12 cellular contexts compared by ENCODE assay signal in the genomic region with DNA sequence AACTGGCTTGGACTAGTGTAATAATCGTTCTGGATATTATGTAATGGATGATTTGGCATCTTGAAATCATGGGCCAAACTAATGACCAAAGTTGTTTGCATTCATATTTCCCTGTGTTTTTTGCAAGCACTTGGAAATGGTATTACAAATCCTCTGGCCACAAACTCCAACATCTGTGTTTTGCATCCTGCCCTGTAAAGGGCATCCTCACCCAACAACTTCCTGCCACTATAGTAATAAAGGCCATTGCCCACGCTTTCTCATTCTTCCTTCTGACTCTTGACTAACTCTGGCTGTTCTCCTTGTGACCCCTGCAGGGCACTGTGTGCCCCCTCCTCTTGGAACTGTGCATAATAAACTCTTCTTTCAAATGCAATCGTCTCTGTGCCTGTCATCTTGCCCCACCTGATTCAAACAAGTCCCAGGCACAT. TPM values are rescaled to one million over a fixed set of nuclear protein-coding genes. Genes with fewer than 3 reads are reported as not detected.
A peak's percentile ranks its signal among the peaks of the same experiment; 100 is the strongest.
DNase-seq lines count a peak whose midpoint lies in the region; ATAC-seq and TF ChIP-seq lines count a peak whose summit lies in the region.
"Had no signal": no experiment of that assay in that cellular context is flagged by ENCODE, and none has a peak within 500 bp of the region (broad histone marks: within the 10 kb centered on the region; RNA-seq: fewer than 3 reads in every experiment).

No MANE protein-coding gene starts in this region.

- no peaks in the 10 kb centered on the region for H3K4me1 ChIP-seq in CD4-positive, alpha-beta memory T cell (ENCODE audit: insufficient read depth, low read length)

- intact Hi-C loops in CD4-positive, alpha-beta memory T cell (cut with micrococcal nuclease): no loop called here

- DNase-seq in activated naive CD4-positive, alpha-beta T cell treated with anti-CD3 and anti-CD28 coated beads, Interleukin-2, amount 50 U/mL, for 72 hours (ENCODE audit: low spot score in 2 of 2): no peak
- DNase-seq in activated naive CD4-positive, alpha-beta T cell treated with anti-CD3 and anti-CD28 coated beads, Interleukin-2, amount 10 ng/mL, durations not matched to agents 7 days and 5 days: no peak
- DNase-seq in SKM-1 treated with dmso at 0.1 percent for 144 hours (lab: John Stamatoyannopoulos, UW; ENCODE audit: unreplicated experiment) (peak; percentile 47), fibroblast of the aortic adventitia (ENCODE audit: low read depth) (peak; percentile 53), GM10266 (ENCODE audit: extremely low spot score) (no peak)
- peak in 1 of 2 donors; percentile 18 for DNase-seq in stimulated activated naive CD8-positive, alpha-beta T cell treated with anti-CD3 and anti-CD28 coated beads, Interleukin-15, amount 100 ng/mL, for 72 hours
- no peak for DNase-seq in CD4-positive, alpha-beta memory T cell
- DNase-seq: effector memory CD8-positive, alpha-beta T cell; NCI-H2107 had no signal

- H3K27ac Mint-ChIP-seq in activated naive CD4-positive, alpha-beta T cell treated with anti-CD3 and anti-CD28 coated beads, Interleukin-2, amount 50 U/mL, for 72 hours: peak overlapping the region in 1 of 2 donors; percentile 46
- no peak overlapping the region for H3K27ac Mint-ChIP-seq in activated naive CD4-positive, alpha-beta T cell treated with anti-CD3 and anti-CD28 coated beads, Interleukin-2, amount 10 ng/mL, durations not matched to agents 7 days and 5 days
- H3K27ac Mint-ChIP-seq in stimulated activated naive CD8-positive, alpha-beta T cell treated with anti-CD3 and anti-CD28 coated beads, Interleukin-15, amount 100 ng/mL, for 72 hours: no peak overlapping the region
- H3K27ac Mint-ChIP-seq in CD4-positive, alpha-beta memory T cell: peak overlapping the region in 1 of 7 donors; percentile 72
- H3K27ac Mint-ChIP-seq: B cell; effector memory CD8-positive, alpha-beta T cell had no signal

- TF ChIP-seq CTCF in fibroblast of the aortic adventitia (IDR thresholded peaks at IDR 0.05; ENCODE audit: insufficient read depth, low read length) (no peak), GM10266 (IDR thresholded peaks at IDR 0.05; ENCODE audit: control insufficient read depth, insufficient read depth, low read depth, missing control alignments) (no peak)

- no peaks in the 10 kb centered on the region for H3K36me3 Mint-ChIP-seq in activated naive CD4-positive, alpha-beta T cell treated with anti-CD3 and anti-CD28 coated beads, Interleukin-2, amount 50 U/mL, for 72 hours
- H3K36me3 Mint-ChIP-seq in activated naive CD4-positive, alpha-beta T cell treated with anti-CD3 and anti-CD28 coated beads, Interleukin-2, amount 10 ng/mL, durations not matched to agents 7 days and 5 days: no peaks in the 10 kb centered on the region
- H3K36me3 Mint-ChIP-seq in CD4-positive, alpha-beta memory T cell: no peaks in the 10 kb centered on the region

- H3K27me3 Mint-ChIP-seq in activated naive CD4-positive, alpha-beta T cell treated with anti-CD3 and anti-CD28 coated beads, Interleukin-2, amount 10 ng/mL, durations not matched to agents 7 days and 5 days: peaks cover 4% of the 10 kb centered on the region
- H3K27me3 Mint-ChIP-seq in stimulated activated naive CD8-positive, alpha-beta T cell treated with anti-CD3 and anti-CD28 coated beads, Interleukin-15, amount 100 ng/mL, for 72 hours: peaks cover 42% of the 10 kb centered on the region
- peaks cover 17 to 24% of the 10 kb centered on the region in 2 donors for H3K27me3 Mint-ChIP-seq in CD4-positive, alpha-beta memory T cell

- no peak overlapping the region for H3K4me3 ChIP-seq in fibroblast of the aortic adventitia (ENCODE audit: low read depth, low read length)
- no peak overlapping the region for H3K4me3 ChIP-seq in CD4-positive, alpha-beta memory T cell (ENCODE audit: low read length in 2 of 2)

- H3K27ac ChIP-seq in CD4-positive, alpha-beta memory T cell (ENCODE audit: low read depth, low read length): no peak overlapping the region
- H3K27ac ChIP-seq: parathyroid adenoma had no signal

- ATAC-seq in activated naive CD4-positive, alpha-beta T cell treated with anti-CD3 and anti-CD28 coated beads, Interleukin-2, amount 50 U/mL, for 72 hours: peak; percentile 73 to 76
- peak; percentile 82 for ATAC-seq in stimulated activated naive CD8-positive, alpha-beta T cell treated with anti-CD3 and anti-CD28 coated beads, Interleukin-15, amount 100 ng/mL, for 72 hours
- no peak for ATAC-seq in HG03280 (IDR thresholded peaks at IDR 0.05; ENCODE audit: unreplicated experiment)
- ATAC-seq: effector memory CD8-positive, alpha-beta T cell had no signal

- H3K27me3 ChIP-seq in CD4-positive, alpha-beta memory T cell (ENCODE audit: insufficient read depth, low read length): no peaks in the 10 kb centered on the region

- no peaks in the 10 kb centered on the region for H3K36me3 ChIP-seq in CD4-positive, alpha-beta memory T cell (ENCODE audit: insufficient read depth, low read length)

- H3K4me1 Mint-ChIP-seq in activated naive CD4-positive, alpha-beta T cell treated with anti-CD3 and anti-CD28 coated beads, Interleukin-2, amount 10 ng/mL, durations not matched to agents 7 days and 5 days: peaks cover 2% of the 10 kb centered on the region
- peaks cover 11% of the 10 kb centered on the region for H3K4me1 Mint-ChIP-seq in stimulated activated naive CD8-positive, alpha-beta T cell treated with anti-CD3 and anti-CD28 coated beads, Interleukin-15, amount 100 ng/mL, for 72 hours
- H3K4me1 Mint-ChIP-seq in CD4-positive, alpha-beta memory T cell: peaks cover 0 to 4% (median 1%) of the 10 kb centered on the region in 4 donors

- no peak overlapping the region for H3K4me3 Mint-ChIP-seq in activated naive CD4-positive, alpha-beta T cell treated with anti-CD3 and anti-CD28 coated beads, Interleukin-2, amount 10 ng/mL, durations not matched to agents 7 days and 5 days
- no peak overlapping the region for H3K4me3 Mint-ChIP-seq in stimulated activated naive CD8-positive, alpha-beta T cell treated with anti-CD3 and anti-CD28 coated beads, Interleukin-15, amount 100 ng/mL, for 72 hours
- H3K4me3 Mint-ChIP-seq in CD4-positive, alpha-beta memory T cell: no peak overlapping the region
- H3K4me3 Mint-ChIP-seq: B cell; effector memory CD8-positive, alpha-beta T cell had no signal

- POLR2A ChIA-PET in CD4-positive, alpha-beta memory T cell (lab: Charles Lee; ENCODE audit: partially characterized antibody): no interaction called here

- no peaks in the 10 kb centered on the region for H3K9me3 Mint-ChIP-seq in activated naive CD4-positive, alpha-beta T cell treated with anti-CD3 and anti-CD28 coated beads, Interleukin-2, amount 50 U/mL, for 72 hours
- H3K9me3 Mint-ChIP-seq in activated naive CD4-positive, alpha-beta T cell treated with anti-CD3 and anti-CD28 coated beads, Interleukin-2, amount 10 ng/mL, durations not matched to agents 7 days and 5 days: no peaks in the 10 kb centered on the region
- no peaks in the 10 kb centered on the region for H3K9me3 Mint-ChIP-seq in stimulated activated naive CD8-positive, alpha-beta T cell treated with anti-CD3 and anti-CD28 coated beads, Interleukin-15, amount 100 ng/mL, for 72 hours
- peaks cover 0 to 2% (median 0%) of the 10 kb centered on the region in 8 donors for H3K9me3 Mint-ChIP-seq in CD4-positive, alpha-beta memory T cell
- H3K9me3 Mint-ChIP-seq: effector memory CD8-positive, alpha-beta T cell had no signal

- no peaks in the 10 kb centered on the region for H3K9me3 ChIP-seq in CD4-positive, alpha-beta memory T cell (ENCODE audit: control insufficient read depth in 1 of 2, low read length in 2 of 2)

- CTCF ChIA-PET in activated naive CD4-positive, alpha-beta T cell treated with anti-CD3 and anti-CD28 coated beads, Interleukin-2, amount 10 ng/mL, durations not matched to agents 7 days and 5 days (lab: Charles Lee): no interaction called here
- CTCF ChIA-PET in CD4-positive, alpha-beta memory T cell (lab: Charles Lee; ENCODE audit: partially characterized antibody): interaction anchor here (2.1 kb wide), 1 partner anchor 18 kb away, joined by 5 read pairs; no protein-coding TSS in a partner anchor

RNA-seq across cellular contexts. Expression of a gene that starts 25.4 kb away (rescaled TPM):
- total RNA-seq in activated naive CD4-positive, alpha-beta T cell treated with anti-CD3 and anti-CD28 coated beads, Interleukin-2, amount 50 U/mL, for 72 hours: 100 to 1,000 TPM in 1 of 2 donors, 10 to 100 TPM in 1; 87.1 to 166 TPM
- total RNA-seq in fibroblast of the aortic adventitia (ENCODE audit: low replicate concordance): 67.1 and 72.8 TPM in 2 replicates
- total RNA-seq in CD4-positive, alpha-beta memory T cell: 10 to 100 TPM; 65.7 to 68.1 TPM
- 100 to 1,000 TPM; 127 to 152 TPM for polyA plus RNA-seq in CD4-positive, alpha-beta memory T cell

Comparison
In these comparisons a context has a peak if more than half of its experiments do, and no peak if none do; other contexts are left out.
1. DNase-seq: peak in SKM-1 treated with dmso at 0.1 percent for 144 hours (single experiment) and fibroblast of the aortic adventitia (single experiment); none in activated naive CD4-positive, alpha-beta T cell treated with anti-CD3 and anti-CD28 coated beads, Interleukin-2, amount 50 U/mL, for 72 hours (0 of 2), activated naive CD4-positive, alpha-beta T cell treated with anti-CD3 and anti-CD28 coated beads, Interleukin-2, amount 10 ng/mL, durations not matched to agents 7 days and 5 days (single experiment), CD4-positive, alpha-beta memory T cell (0 of 5) and GM10266 (single experiment).